14 cellular contexts compared by ENCODE assay signal in genomic region chr3:129051776-129052400, GRCh38. TPM values are rescaled to one million over a fixed set of nuclear protein-coding genes. Genes with fewer than 3 reads are reported as not detected.
DNase-seq lines count a peak whose midpoint lies in the region; ATAC-seq and TF ChIP-seq lines count a peak whose summit lies in the region.
"Had no signal": no experiment of that assay in that cellular context is flagged by ENCODE, and none has a peak within 500 bp of the region (broad histone marks: within the 10 kb centered on the region; RNA-seq: fewer than 3 reads in every experiment).

No MANE protein-coding gene starts in this region.

- TF ChIP-seq CTCF in esophagus muscularis mucosa (IDR thresholded peaks at IDR 0.05) (no peak), mucosa of descending colon (IDR thresholded peaks at IDR 0.05) (no peak), SK-N-SH (IDR thresholded peaks at IDR 0.05) (no peak)

- TF ChIP-seq RAD21 in SK-N-SH (IDR thresholded peaks at IDR 0.05; ENCODE audit: low read length): no peak

- intact Hi-C loops in esophagus muscularis mucosa (cut with DNase I) (loop anchor here (5.0 kb wide), 2 partner anchors 80 to 195 kb away; partner anchors contain the start of gene COPG1), mucosa of descending colon (cut with DNase I, micrococcal nuclease) (loop anchor here in 1 of 2 donors (10.0 kb wide), 1 partner anchor 193 kb away; the partner anchor contains the start of gene COPG1), aorta (cut with DNase I) (loop anchor here in 1 of 2 donors (5.0 kb wide), 2 partner anchors 35 to 70 kb away; partner anchors contain the start of gene RAB43)

- peaks cover 0 to 4% (median 2%) of the 10 kb centered on the region in 4 donors for H3K9me3 ChIP-seq in esophagus muscularis mucosa
- peaks cover 3% of the 10 kb centered on the region for H3K9me3 ChIP-seq in mucosa of descending colon
- no peaks in the 10 kb centered on the region for H3K9me3 ChIP-seq in aorta (ENCODE audit: control insufficient read depth, low read length)
- H3K9me3 ChIP-seq in SK-N-SH: no peaks in the 10 kb centered on the region

- H3K9me2 ChIP-seq in SK-N-SH: no peaks in the 10 kb centered on the region

- no peak overlapping the region for H3K4me3 ChIP-seq in esophagus muscularis mucosa
- no peak overlapping the region for H3K4me3 ChIP-seq in mucosa of descending colon
- no peak overlapping the region for H3K4me3 ChIP-seq in aorta (ENCODE audit: low read length in 2 of 2)
- H3K4me3 ChIP-seq in SK-N-SH (ENCODE audit: low read depth in 2 of 2, low read length in 1 of 2): no peak overlapping the region
- H3K4me3 ChIP-seq: PC-9 had no signal

- H3K27ac ChIP-seq in esophagus muscularis mucosa (replicated peaks in 1 of 4): peak overlapping the region; percentile 60 to 76 (median 71)
- H3K27ac ChIP-seq in aorta (ENCODE audit: low read depth in 1 of 2, low read length in 2 of 2): peak overlapping the region in 1 of 2 donors; percentile 76
- H3K27ac ChIP-seq in SK-N-SH (ENCODE audit: low read depth in 2 of 2, low read length in 1 of 2): no peak overlapping the region; a peak in 1 of 4 replicates
- H3K27ac ChIP-seq: PC-9 had no signal

- H3K27me3 ChIP-seq in esophagus muscularis mucosa: no peaks in the 10 kb centered on the region
- no peaks in the 10 kb centered on the region for H3K27me3 ChIP-seq in aorta (ENCODE audit: control insufficient read depth in 1 of 2, insufficient read depth in 2 of 2, low read length in 1 of 2)
- H3K27me3 ChIP-seq in SK-N-SH (ENCODE audit: insufficient read depth): 0 out of 2 replicates have a peak, but pooled peaks cover 7% of the 10 kb centered on the region

- CTCF ChIA-PET in SK-N-SH (lab: Yijun Ruan, JAX): interaction anchor here (0.7 to 5.7 kb wide), 16 partner anchors 11 to 265 kb away, joined by 4 to 65 read pairs (median 18); partner anchors contain the start of gene ISY1

- POLR2A ChIA-PET in SK-N-SH (lab: Yijun Ruan, JAX): no interaction called here

- no peak for TF ChIP-seq EP300 in esophagus muscularis mucosa (IDR thresholded peaks at IDR 0.05)
- TF ChIP-seq EP300 in SK-N-SH (IDR thresholded peaks at IDR 0.05; ENCODE audit: borderline replicate concordance in 1 of 2, low read depth in 1 of 2, low read length in 1 of 2): no peak

- H3K4me1 ChIP-seq in esophagus muscularis mucosa (peaks cover 20 to 27% (median 26%) of the 10 kb centered on the region in 4 donors), mucosa of descending colon (ENCODE audit: low read depth) (peaks cover 33% of the 10 kb centered on the region), aorta (ENCODE audit: control insufficient read depth in 1 of 2, insufficient read depth in 2 of 2, low read length in 2 of 2) (no peaks in the 10 kb centered on the region), SK-N-SH (ENCODE audit: control insufficient read depth in 1 of 2, insufficient read depth in 2 of 2, low read depth in 1 of 2, low read length in 1 of 2) (peaks cover 0 to 14% of the 10 kb centered on the region in 2 experiments; a peak in 1 of 4 replicates)

- peak; percentile 50 for DNase-seq in activated effector memory CD4-positive, alpha-beta T cell treated with anti-CD3 and anti-CD28 coated beads, Interleukin-2, amount 50 U/mL, for 16 hours
- no peak for DNase-seq in activated effector memory CD4-positive, alpha-beta T cell treated with Interleukin-2 at 50 U/mL for 16 hours
- DNase-seq in esophagus muscularis mucosa (ENCODE audit: extremely low spot score) (no peak), mucosa of descending colon (peak; percentile 50 to 57 (median 55)), aorta (peak in 1 of 2 donors; percentile 67), NCI-H2227 (lab: John Stamatoyannopoulos, UW; ENCODE audit: unreplicated experiment) (no peak), SK-N-SH (no peak)
- DNase-seq: activated CD8-positive, alpha-beta T cell treated with anti-CD3 and anti-CD28 coated beads, Interleukin-2, amount 10 ng/mL, durations not matched to agents 7 days and 5 days; DND-41; effector CD8-positive, alpha-beta T cell; hypothalamus; retina had no signal

- ATAC-seq in mucosa of descending colon: peak; percentile 13
- ATAC-seq in aorta (ENCODE audit: low FRiP score): peak; percentile 51
- no peak for ATAC-seq in GM19328 (IDR thresholded peaks at IDR 0.05; ENCODE audit: unreplicated experiment)
- ATAC-seq: activated CD8-positive, alpha-beta T cell treated with anti-CD3 and anti-CD28 coated beads, Interleukin-2, amount 10 ng/mL, durations not matched to agents 7 days and 5 days had no signal

- H3F3A ChIP-seq in SK-N-SH (replicated peaks; ENCODE audit: insufficient read depth): no peaks in the 10 kb centered on the region

- TF ChIP-seq POLR2A in esophagus muscularis mucosa (IDR thresholded peaks at IDR 0.05; ENCODE audit: low read depth): no peak

- no peaks in the 10 kb centered on the region for H3K36me3 ChIP-seq in esophagus muscularis mucosa
- H3K36me3 ChIP-seq in mucosa of descending colon (ENCODE audit: low read depth): no peaks in the 10 kb centered on the region
- H3K36me3 ChIP-seq in aorta (ENCODE audit: control insufficient read depth in 1 of 2, insufficient read depth in 2 of 2, low read length in 1 of 2): no peaks in the 10 kb centered on the region
- H3K36me3 ChIP-seq in SK-N-SH (replicated peaks in 1 of 2; ENCODE audit: control insufficient read depth in 1 of 2, insufficient read depth in 2 of 2, low read length in 1 of 2): no peaks in the 10 kb centered on the region

- no peaks in the 10 kb centered on the region for H3K79me2 ChIP-seq in SK-N-SH (ENCODE audit: insufficient read depth)

- H3K9ac ChIP-seq in SK-N-SH: no peak overlapping the region

- H2AFZ ChIP-seq in SK-N-SH (ENCODE audit: low read depth): no peak overlapping the region
- H2AFZ ChIP-seq: PC-9 had no signal

- 64% methylated on average over 5 of the region's 5 CpGs for WGBS in esophagus muscularis mucosa
- 15 to 18% methylated on average over 5 of the region's 5 CpGs for WGBS in aorta, 2 donors
- WGBS in SK-N-SH (ENCODE audit: low lambda C conversion rate): 68% methylated on average over 4 of the region's 5 CpGs

- no peaks in the 10 kb centered on the region for H4K20me1 ChIP-seq in SK-N-SH (ENCODE audit: insufficient read depth)

- no peak overlapping the region for H3K4me2 ChIP-seq in SK-N-SH
- H3K4me2 ChIP-seq: PC-9 had no signal

TF ChIP-seq in SK-N-SH, 30 proteins besides CTCF, POLR2A, EP300 and RAD21 (continues in another document):
- TF ChIP-seq ZBTB33 (IDR thresholded peaks at IDR 0.05; ENCODE audit: borderline replicate concordance, low read depth): no peak
- TF ChIP-seq YY1 (IDR thresholded peaks at IDR 0.05; ENCODE audit: low read depth): no peak
- no peak for TF ChIP-seq NRF1 (IDR thresholded peaks at IDR 0.05; ENCODE audit: low read depth, low read length)
- TF ChIP-seq EZH2phosphoT487 (IDR thresholded peaks at IDR 0.05; ENCODE audit: borderline replicate concordance, low read depth): no peak
- no peak for TF ChIP-seq PBX3 (IDR thresholded peaks at IDR 0.05)
- TF ChIP-seq NFIC (IDR thresholded peaks at IDR 0.05; ENCODE audit: borderline replicate concordance): no peak
- TF ChIP-seq RCOR1 (IDR thresholded peaks at IDR 0.05; ENCODE audit: low read length): no peak
- TF ChIP-seq MXI1 (IDR thresholded peaks at IDR 0.05; ENCODE audit: low read depth, low read length): no peak
- TF ChIP-seq SIN3A (IDR thresholded peaks at IDR 0.05; ENCODE audit: borderline replicate concordance, low read depth, low read length): no peak

RNA-seq across cellular contexts. Expression of gene GP9, which starts 8.7 kb away (rescaled TPM):
- under 1 TPM in 1 of 4 donors, not detected in 3; 0.50 TPM for total RNA-seq in esophagus muscularis mucosa
- under 1 TPM in 1 of 3 donors, not detected in 2; 0.90 TPM for total RNA-seq in mucosa of descending colon
- not detected for total RNA-seq in aorta
- polyA plus RNA-seq in aorta: not detected
- polyA plus RNA-seq in SK-N-SH (2012; rRNA removed): not detected in 2 replicates
- not detected in 2 replicates for polyA plus RNA-seq in SK-N-SH (2012; cell fraction: cytosol; rRNA removed)
- not detected in 2 replicates for polyA plus RNA-seq in SK-N-SH (2012; cell fraction: nucleus; rRNA removed)
- total RNA-seq: activated CD8-positive, alpha-beta T cell treated with anti-CD3 and anti-CD28 coated beads, Interleukin-2, amount 10 ng/mL, durations not matched to agents 7 days and 5 days; PC-9 had no signal

RNA-seq across cellular contexts. Expression of gene EFCC1, which starts 50.8 kb away (rescaled TPM):
- total RNA-seq in esophagus muscularis mucosa: 10 to 100 TPM in 1 of 4 donors, 1 to 10 TPM in 3; 5.8 to 15.8 (median 7.9) TPM
- total RNA-seq in mucosa of descending colon: 10 to 100 TPM in 1 of 3 donors, 1 to 10 TPM in 2; 1.8 to 12.0 (median 3.6) TPM
- total RNA-seq in aorta: 1 to 10 TPM; 1.5 to 3.1 TPM
- polyA plus RNA-seq in aorta: under 1 TPM; 0.13 to 0.50 TPM
- not detected in 2 replicates for polyA plus RNA-seq in SK-N-SH (2012; rRNA removed)
- not detected in 2 replicates for polyA plus RNA-seq in SK-N-SH (2012; cell fraction: cytosol; rRNA removed)
- polyA plus RNA-seq in SK-N-SH (2012; cell fraction: nucleus; rRNA removed): not detected in 2 replicates

RNA-seq across cellular contexts. Expression of gene CFAP92, which starts 58.0 kb away (rescaled TPM):
- 1 to 10 TPM in 1 of 4 donors, under 1 TPM in 3; 0.19 to 1.2 (median 0.47) TPM for total RNA-seq in esophagus muscularis mucosa
- 1 to 10 TPM; 1.1 to 1.5 (median 1.3) TPM for total RNA-seq in mucosa of descending colon
- 1 to 10 TPM in 1 of 2 donors, under 1 TPM in 1; 0.62 to 1.2 TPM for total RNA-seq in aorta
- polyA plus RNA-seq in aorta: not detected
- polyA plus RNA-seq in SK-N-SH (2012; rRNA removed): not detected in 2 replicates
- polyA plus RNA-seq in SK-N-SH (2012; cell fraction: cytosol; rRNA removed): 0.04 and 0.07 TPM in 2 replicates
- polyA plus RNA-seq in SK-N-SH (2012; cell fraction: nucleus; rRNA removed): not detected in 2 replicates

Comparison
In these comparisons a context has a peak if more than half of its experiments do, and no peak if none do; other contexts are left out.
1. DNase-seq: peak in activated effector memory CD4-positive, alpha-beta T cell treated with anti-CD3 and anti-CD28 coated beads, Interleukin-2, amount 50 U/mL, for 16 hours (single experiment) and mucosa of descending colon (3 of 3); none in activated effector memory CD4-positive, alpha-beta T cell treated with Interleukin-2 at 50 U/mL for 16 hours (single experiment), esophagus muscularis mucosa (single experiment), NCI-H2227 (single experiment) and SK-N-SH (single experiment).
2. H3K27ac ChIP-seq: peak in esophagus muscularis mucosa (4 of 4); none in SK-N-SH (0 of 2).